7 cellular contexts compared by ENCODE assay signal in genomic region chr12:122825773-122826724, GRCh38. TPM values are rescaled to one million over a fixed set of nuclear protein-coding genes. Genes with fewer than 3 reads are reported as not detected.
A peak's percentile ranks its signal among the peaks of the same experiment; 100 is the strongest.
DNase-seq lines count a peak whose midpoint lies in the region; TF ChIP-seq lines count a peak whose summit lies in the region.

No MANE protein-coding gene starts in this region.

- CTCF ChIA-PET in HEK293 (lab: Yijun Ruan, JAX) (interaction anchor here (0.6 to 3.9 kb wide), 2 partner anchors 29 to 32 kb away, joined by 3 to 35 read pairs; no protein-coding TSS in a partner anchor), RWPE1 (lab: Yijun Ruan, JAX) (interaction anchor here (0.6 to 2.1 kb wide), 2 partner anchors 26 to 32 kb away, joined by 3 to 6 read pairs; no protein-coding TSS in a partner anchor)

- no peaks in the 10 kb centered on the region for H4K20me1 ChIP-seq in smooth muscle cell (ENCODE audit: low read depth)

- DNase-seq in RWPE1 (ENCODE audit: low spot score) = peak; percentile 34
- DNase-seq in glomerular visceral epithelial cell (ENCODE audit: extremely low spot score) = peak; percentile 58
- DNase-seq in smooth muscle cell (lab: John Stamatoyannopoulos, UW; ENCODE audit: unreplicated experiment) = no peak
- no peak for DNase-seq in inferior parietal cortex (ENCODE audit: extremely low spot score)
- no peak for DNase-seq in NCI-H774 (lab: John Stamatoyannopoulos, UW)
- DNase-seq in DMS153 treated with DMSO at 0.1 percent for 48 hours (lab: John Stamatoyannopoulos, UW; ENCODE audit: unreplicated experiment) = no peak

- H3K4me1 ChIP-seq in HEK293 (ENCODE audit: control insufficient read depth, insufficient read depth, low read length) (peaks cover 10% of the 10 kb centered on the region), smooth muscle cell (ENCODE audit: low read depth) (no peaks in the 10 kb centered on the region)

- POLR2A ChIA-PET in HEK293 (lab: Yijun Ruan, JAX) = interaction anchor here (0.8 to 0.9 kb wide), 2 partner anchors 8 to 10 kb away, joined by 3 read pairs; no protein-coding TSS in a partner anchor
- POLR2A ChIA-PET in RWPE1 (lab: Yijun Ruan, JAX; ENCODE audit: low non-redundant PET) = interaction anchor here (0.7 kb wide), 1 partner anchor 10 kb away, joined by 5 read pairs; no protein-coding TSS in a partner anchor

- H3K9ac ChIP-seq in smooth muscle cell (ENCODE audit: low read depth) = peak overlapping the region; percentile 16

- H3K4me3 ChIP-seq in HEK293 (ENCODE audit: low read depth, low read length) (peak overlapping the region; percentile 36), smooth muscle cell (peak overlapping the region; percentile 57)

- TF ChIP-seq CTCF in HEK293 (tag by site-specific recombination; IDR thresholded peaks at IDR 0.05) (no peak), RWPE1 (conservative IDR thresholded peaks at IDR 0.05; ENCODE audit: low read depth) (no peak), smooth muscle cell (IDR thresholded peaks at IDR 0.05; ENCODE audit: borderline replicate concordance, insufficient read depth, poor library complexity, severe bottlenecking) (no peak)

- H3K27ac ChIP-seq in HEK293 (ENCODE audit: extremely low read depth, low read depth, low read length) (no peak overlapping the region), RWPE1 (no peak overlapping the region), smooth muscle cell (ENCODE audit: low read depth) (no peak overlapping the region)

- H3K4me2 ChIP-seq in smooth muscle cell = peak overlapping the region; percentile 91

- WGBS in smooth muscle cell (ENCODE audit: low lambda C conversion rate) = 37% methylated on average over 22 of the region's 22 CpGs

- peaks cover 4% of the 10 kb centered on the region for H3K27me3 ChIP-seq in smooth muscle cell (ENCODE audit: low read depth)

- peak overlapping the region; percentile 64 for H2AFZ ChIP-seq in smooth muscle cell (ENCODE audit: low read depth)

- H3K36me3 ChIP-seq in HEK293 (ENCODE audit: control insufficient read depth in 2 of 2, insufficient read depth in 1 of 2, low read length in 2 of 2) (no peaks in the 10 kb centered on the region), smooth muscle cell (ENCODE audit: low read depth) (no peaks in the 10 kb centered on the region)

- no peaks in the 10 kb centered on the region for H3K79me2 ChIP-seq in smooth muscle cell (ENCODE audit: low read depth)

- no peaks in the 10 kb centered on the region for H3F3A ChIP-seq in smooth muscle cell (ENCODE audit: low read depth)

- H3K9me3 ChIP-seq in HEK293 (ENCODE audit: control insufficient read depth, insufficient read depth, low read depth, low read length) (no peaks in the 10 kb centered on the region), smooth muscle cell (replicated peaks; ENCODE audit: low read depth) (no peaks in the 10 kb centered on the region)

TF ChIP-seq in HEK293, 187 proteins besides CTCF, POLR2A, EP300 and RAD21 (continues in another document):
- TF ChIP-seq PRDM1 (tag by site-specific recombination; IDR thresholded peaks at IDR 0.05) (peak; percentile 54; the same call in 1 of the 2 replicates), ZNF23 (tag by site-specific recombination; IDR thresholded peaks at IDR 0.05; ENCODE audit: borderline replicate concordance) (no peak), ZBTB44 (tag by site-specific recombination; IDR thresholded peaks at IDR 0.05) (no peak), ZNF175 (tag by site-specific recombination; IDR thresholded peaks at IDR 0.05) (no peak), TSHZ1 (tag by site-specific recombination; IDR thresholded peaks at IDR 0.05; ENCODE audit: borderline replicate concordance) (no peak), ZNF335 (tag by site-specific recombination; conservative IDR thresholded peaks at IDR 0.05) (peak; percentile 91), YY2 (tag by site-specific recombination; IDR thresholded peaks at IDR 0.05) (no peak), ZNF561 (tag by site-specific recombination; IDR thresholded peaks at IDR 0.05; ENCODE audit: borderline replicate concordance) (no peak), ZNF350 (tag by site-specific recombination; IDR thresholded peaks at IDR 0.05) (no peak), ZNF366 (tag by site-specific recombination; conservative IDR thresholded peaks at IDR 0.05) (peak; percentile 58), KLF10 (tag by site-specific recombination; IDR thresholded peaks at IDR 0.05) (no peak), TRIM28 (IDR thresholded peaks at IDR 0.05; ENCODE audit: borderline replicate concordance, low read length) (no peak), PRDM6 (tag by site-specific recombination; IDR thresholded peaks at IDR 0.05) (peak; percentile 87), ZNF16 (tag by site-specific recombination; IDR thresholded peaks at IDR 0.05; ENCODE audit: low read depth) (no peak), KLF9 (tag by site-specific recombination; IDR thresholded peaks at IDR 0.05; ENCODE audit: low read depth) (0 out of 2 replicates have a peak, but pooled peaks have one; percentile 21), ZNF362 (tag by site-specific recombination; IDR thresholded peaks at IDR 0.05) (0 out of 2 replicates have a peak, but pooled peaks have one; percentile 22), ZNF184 (tag by site-specific recombination; IDR thresholded peaks at IDR 0.05) (no peak)

RNA-seq across cellular contexts. Expression of gene HIP1R, which starts 9.2 kb away (rescaled TPM):
- total RNA-seq in smooth muscle cell = 7.4 and 27.8 TPM in 2 replicates
- 6.0 and 13.7 TPM in 2 replicates for polyA plus RNA-seq in smooth muscle cell

RNA-seq across cellular contexts. Expression of gene CCDC62, which starts 51.7 kb away (rescaled TPM):
- 0.94 and 2.5 TPM in 2 replicates for total RNA-seq in smooth muscle cell
- 0.17 and 0.34 TPM in 2 replicates for polyA plus RNA-seq in smooth muscle cell

Comparison
In these comparisons a context has a peak if more than half of its experiments do, and no peak if none do; other contexts are left out.
1. DNase-seq: peak in RWPE1 (single experiment) and glomerular visceral epithelial cell (single experiment); none in smooth muscle cell (single experiment), inferior parietal cortex (single experiment), NCI-H774 (single experiment) and DMS153 treated with DMSO at 0.1 percent for 48 hours (single experiment).